12 cellular contexts compared by ENCODE assay signal in the genomic region with DNA sequence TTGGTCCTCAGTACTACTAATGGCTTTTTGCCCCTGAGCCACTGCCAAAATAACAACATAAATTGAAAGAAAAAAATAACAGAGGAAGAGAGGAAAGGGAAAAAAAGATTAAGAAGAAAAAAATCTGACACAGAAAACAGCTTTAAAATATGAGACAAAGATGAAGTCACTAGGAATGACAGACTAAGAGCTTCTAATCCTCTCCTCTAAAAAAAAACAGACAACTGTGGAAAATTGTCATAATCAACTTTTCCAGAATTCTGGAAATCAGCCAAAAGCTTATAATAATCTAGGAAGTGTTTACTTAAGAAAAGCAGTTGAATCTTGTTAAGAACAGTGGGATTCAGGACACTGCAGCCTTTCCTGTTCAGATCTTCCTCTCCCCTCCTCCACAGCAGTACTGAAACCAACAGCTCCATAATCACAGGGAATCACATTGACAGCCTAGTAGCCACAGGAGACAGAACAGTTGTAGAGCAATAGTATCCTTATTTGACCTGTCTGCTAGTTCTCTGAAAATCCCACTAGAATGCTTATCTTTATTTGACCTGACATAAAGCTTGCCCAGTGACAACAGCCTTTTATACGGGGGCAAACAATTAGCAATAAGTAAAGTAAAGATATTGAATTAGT. TPM values are rescaled to one million over a fixed set of nuclear protein-coding genes. Genes with fewer than 3 reads are reported as not detected.
DNase-seq lines count a peak whose midpoint lies in the region; ATAC-seq and TF ChIP-seq lines count a peak whose summit lies in the region.
"Had no signal": no experiment of that assay in that cellular context is flagged by ENCODE, and none has a peak within 500 bp of the region (broad histone marks: within the 10 kb centered on the region; RNA-seq: fewer than 3 reads in every experiment).

No MANE protein-coding gene starts in this region.

- H3K27me3 Mint-ChIP-seq in activated T-helper 1 cell treated with anti-CD3 and anti-CD28 coated beads, Interleukin-12 subunit alpha, Interleukin-12 subunit beta, Interleukin-2, Interleukin-4 antibody, amounts not matched to agents 30 ng/mL and 10 ng/mL and 1 ng/mL, durations not matched to agents 14 hours and 24 hours and 36 hours (ENCODE audit: insufficient read depth), result no peaks in the 10 kb centered on the region

- no peak for TF ChIP-seq EP300 in neural cell (conservative IDR thresholded peaks at IDR 0.05; ENCODE audit: poor library complexity, severe bottlenecking)

- no peak for TF ChIP-seq RAD21 in neural cell (conservative IDR thresholded peaks at IDR 0.05)

- CTCF ChIA-PET in HEK293 (lab: Yijun Ruan, JAX), result interaction anchor here (0.5 to 1.7 kb wide), 2 partner anchors 11 to 16 kb away, joined by 3 to 5 read pairs; no protein-coding TSS in a partner anchor

- H3K9me2 ChIP-seq in neural cell (ENCODE audit: insufficient read depth, low read length), result no peaks in the 10 kb centered on the region

- peaks cover 5% of the 10 kb centered on the region for H3K4me1 Mint-ChIP-seq in activated T-helper 1 cell treated with anti-CD3 and anti-CD28 coated beads, Interleukin-12 subunit alpha, Interleukin-12 subunit beta, Interleukin-2, Interleukin-4 antibody, amounts not matched to agents 30 ng/mL and 10 ng/mL and 1 ng/mL, durations not matched to agents 14 hours and 24 hours and 36 hours (ENCODE audit: low read depth)

- no peak overlapping the region for H3K4me3 Mint-ChIP-seq in activated T-helper 1 cell treated with anti-CD3 and anti-CD28 coated beads, Interleukin-12 subunit alpha, Interleukin-12 subunit beta, Interleukin-2, Interleukin-4 antibody, amounts not matched to agents 30 ng/mL and 10 ng/mL and 1 ng/mL, durations not matched to agents 14 hours and 24 hours and 36 hours

- no peak overlapping the region for H3K27ac Mint-ChIP-seq in activated T-helper 1 cell treated with anti-CD3 and anti-CD28 coated beads, Interleukin-12 subunit alpha, Interleukin-12 subunit beta, Interleukin-2, Interleukin-4 antibody, amounts not matched to agents 30 ng/mL and 10 ng/mL and 1 ng/mL, durations not matched to agents 14 hours and 24 hours and 36 hours

- no peaks in the 10 kb centered on the region for H3K9me3 Mint-ChIP-seq in activated T-helper 1 cell treated with anti-CD3 and anti-CD28 coated beads, Interleukin-12 subunit alpha, Interleukin-12 subunit beta, Interleukin-2, Interleukin-4 antibody, amounts not matched to agents 30 ng/mL and 10 ng/mL and 1 ng/mL, durations not matched to agents 14 hours and 24 hours and 36 hours

- no peaks in the 10 kb centered on the region for H3K27me3 ChIP-seq in neural cell (ENCODE audit: insufficient read depth, low read depth, low read length)
- H3K27me3 ChIP-seq: dorsolateral prefrontal cortex had no signal

- TF ChIP-seq CTCF in HEK293 (tag by site-specific recombination; IDR thresholded peaks at IDR 0.05) (no peak), fibroblast of mammary gland (conservative IDR thresholded peaks at IDR 0.05; ENCODE audit: control insufficient read depth, insufficient read depth, low read depth, low read length) (no peak), neural cell (IDR thresholded peaks at IDR 0.05; ENCODE audit: poor library complexity, severe bottlenecking) (no peak)

- H3K4me2 ChIP-seq in neural cell (ENCODE audit: low read length), result no peak overlapping the region

- H3F3A ChIP-seq in neural cell (ENCODE audit: insufficient read depth, low read length, poor library complexity, severe bottlenecking), result no peaks in the 10 kb centered on the region

- H3K9ac ChIP-seq in neural cell (ENCODE audit: low read length), result no peak overlapping the region

- no peaks in the 10 kb centered on the region for H4K20me1 ChIP-seq in neural cell (ENCODE audit: insufficient read depth)

- H3K4me3 ChIP-seq in HEK293 (ENCODE audit: low read depth, low read length) (no peak overlapping the region), fibroblast of mammary gland (ENCODE audit: control insufficient read depth, low read depth, low read length) (no peak overlapping the region), neural cell (ENCODE audit: low read length) (no peak overlapping the region)
- H3K4me3 ChIP-seq: dorsolateral prefrontal cortex had no signal

- intact Hi-C loops in activated T-helper 1 cell treated with anti-CD3 and anti-CD28 coated beads, Interleukin-12 subunit alpha, Interleukin-12 subunit beta, Interleukin-2, Interleukin-4 antibody, amounts not matched to agents 30 ng/mL and 10 ng/mL and 1 ng/mL, durations not matched to agents 14 hours and 24 hours and 36 hours (cut with micrococcal nuclease), result no loop called here

- no peak overlapping the region for H3K27ac ChIP-seq in HEK293 (ENCODE audit: extremely low read depth, low read depth, low read length)
- no peak overlapping the region for H3K27ac ChIP-seq in neural cell (ENCODE audit: low read length)
- H3K27ac ChIP-seq: dorsolateral prefrontal cortex had no signal

- peaks cover 7% of the 10 kb centered on the region; the same call in 1 of the 2 replicates for H3K4me1 ChIP-seq in HEK293 (ENCODE audit: control insufficient read depth, insufficient read depth, low read length)

- POLR2A ChIA-PET in HEK293 (lab: Yijun Ruan, JAX), result no interaction called here

- H3K79me2 ChIP-seq in neural cell (replicated peaks; ENCODE audit: insufficient read depth, low read length), result peaks cover 4% of the 10 kb centered on the region

- H3K9me3 ChIP-seq in HEK293 (ENCODE audit: control insufficient read depth, insufficient read depth, low read depth, low read length) (no peaks in the 10 kb centered on the region), neural cell (ENCODE audit: low read length) (no peaks in the 10 kb centered on the region)

- no peak overlapping the region for H2AFZ ChIP-seq in neural cell (ENCODE audit: low read depth, low read length)

- H3K36me3 ChIP-seq in HEK293 (ENCODE audit: control insufficient read depth in 2 of 2, insufficient read depth in 1 of 2, low read length in 2 of 2) (peaks cover 51 to 60% of the 10 kb centered on the region in 2 experiments), neural cell (ENCODE audit: insufficient read depth, low read length) (peaks cover 4% of the 10 kb centered on the region)

- peaks cover 19% of the 10 kb centered on the region for H3K36me3 Mint-ChIP-seq in activated T-helper 1 cell treated with anti-CD3 and anti-CD28 coated beads, Interleukin-12 subunit alpha, Interleukin-12 subunit beta, Interleukin-2, Interleukin-4 antibody, amounts not matched to agents 30 ng/mL and 10 ng/mL and 1 ng/mL, durations not matched to agents 14 hours and 24 hours and 36 hours (ENCODE audit: low read depth)

- DNase-seq in SK-N-DZ (ENCODE audit: low spot score) (peak; percentile 59), fibroblast of mammary gland (ENCODE audit: low read depth) (peak; percentile 14), T-helper 9 cell (no peak), NCI-H2196 treated with DMSO at 0.1 percent for 48 hours (lab: John Stamatoyannopoulos, UW; ENCODE audit: unreplicated experiment) (no peak)
- no peak for DNase-seq in activated T-helper 1 cell treated with anti-CD3 and anti-CD28 coated beads, Interleukin-12 subunit alpha, Interleukin-12 subunit beta, Interleukin-2, Interleukin-4 antibody, amounts not matched to agents 30 ng/mL and 10 ng/mL and 1 ng/mL, durations not matched to agents 14 hours and 24 hours and 36 hours (ENCODE audit: low spot score)
- DNase-seq: DMS79 treated with DMSO at 0.1 percent for 48 hours; dorsolateral prefrontal cortex; NCI-H2171; stimulated activated CD4-positive, alpha-beta T cell treated with anti-CD3 and anti-CD28 coated beads, Interleukin-12 subunit alpha, Interleukin-12 subunit beta, amount 100 ng/mL, for 4 hours had no signal

- ATAC-seq in GM21526 (IDR thresholded peaks at IDR 0.05; ENCODE audit: low FRiP score, unreplicated experiment), result no peak

TF ChIP-seq in HEK293, 187 proteins besides CTCF, POLR2A, EP300 and RAD21 (continues in another document):
- TF ChIP-seq FEZF1 (tag by site-specific recombination; IDR thresholded peaks at IDR 0.05), result 0 out of 2 replicates have a peak, but pooled peaks have one; percentile 39
- no peak for TF ChIP-seq ZNF626 (tag by site-specific recombination; IDR thresholded peaks at IDR 0.05)

TF ChIP-seq in neural cell, 6 proteins besides CTCF, POLR2A, EP300 and RAD21 (continues in another document):
- no peak for TF ChIP-seq EZH2 (IDR thresholded peaks at IDR 0.05; ENCODE audit: borderline replicate concordance, insufficient read depth, low read length, poor library complexity, severe bottlenecking)
- TF ChIP-seq, protein P1, sequence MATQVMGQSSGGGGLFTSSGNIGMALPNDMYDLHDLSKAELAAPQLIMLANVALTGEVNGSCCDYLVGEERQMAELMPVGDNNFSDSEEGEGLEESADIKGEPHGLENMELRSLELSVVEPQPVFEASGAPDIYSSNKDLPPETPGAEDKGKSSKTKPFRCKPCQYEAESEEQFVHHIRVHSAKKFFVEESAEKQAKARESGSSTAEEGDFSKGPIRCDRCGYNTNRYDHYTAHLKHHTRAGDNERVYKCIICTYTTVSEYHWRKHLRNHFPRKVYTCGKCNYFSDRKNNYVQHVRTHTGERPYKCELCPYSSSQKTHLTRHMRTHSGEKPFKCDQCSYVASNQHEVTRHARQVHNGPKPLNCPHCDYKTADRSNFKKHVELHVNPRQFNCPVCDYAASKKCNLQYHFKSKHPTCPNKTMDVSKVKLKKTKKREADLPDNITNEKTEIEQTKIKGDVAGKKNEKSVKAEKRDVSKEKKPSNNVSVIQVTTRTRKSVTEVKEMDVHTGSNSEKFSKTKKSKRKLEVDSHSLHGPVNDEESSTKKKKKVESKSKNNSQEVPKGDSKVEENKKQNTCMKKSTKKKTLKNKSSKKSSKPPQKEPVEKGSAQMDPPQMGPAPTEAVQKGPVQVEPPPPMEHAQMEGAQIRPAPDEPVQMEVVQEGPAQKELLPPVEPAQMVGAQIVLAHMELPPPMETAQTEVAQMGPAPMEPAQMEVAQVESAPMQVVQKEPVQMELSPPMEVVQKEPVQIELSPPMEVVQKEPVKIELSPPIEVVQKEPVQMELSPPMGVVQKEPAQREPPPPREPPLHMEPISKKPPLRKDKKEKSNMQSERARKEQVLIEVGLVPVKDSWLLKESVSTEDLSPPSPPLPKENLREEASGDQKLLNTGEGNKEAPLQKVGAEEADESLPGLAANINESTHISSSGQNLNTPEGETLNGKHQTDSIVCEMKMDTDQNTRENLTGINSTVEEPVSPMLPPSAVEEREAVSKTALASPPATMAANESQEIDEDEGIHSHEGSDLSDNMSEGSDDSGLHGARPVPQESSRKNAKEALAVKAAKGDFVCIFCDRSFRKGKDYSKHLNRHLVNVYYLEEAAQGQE (IDR thresholded peaks at IDR 0.05; ENCODE audit: borderline replicate concordance), result peak; percentile 18
- peak; percentile 65 for TF ChIP-seq POLR2AphosphoS5 (IDR thresholded peaks at IDR 0.05)
- TF ChIP-seq MXI1 (conservative IDR thresholded peaks at IDR 0.05; ENCODE audit: poor library complexity, severe bottlenecking), result no peak

RNA-seq across cellular contexts. Expression of a gene that starts 41.6 kb away (rescaled TPM):
- 16.3 and 17.5 TPM in 2 replicates for polyA plus RNA-seq in SK-N-DZ (2014; cell fraction: cytosol; rRNA removed)
- 19.1 and 24.0 TPM in 2 replicates for polyA plus RNA-seq in SK-N-DZ (2014; cell fraction: nucleus; rRNA removed)
- 53.6 and 64.6 TPM in 2 replicates for polyA plus RNA-seq in neural cell
- polyA minus RNA-seq in neural cell, result 104 and 109 TPM in 2 replicates
- 36.1 and 39.8 TPM in 2 replicates for total RNA-seq in activated T-helper 1 cell treated with anti-CD3 and anti-CD28 coated beads, Interleukin-12 subunit alpha, Interleukin-12 subunit beta, Interleukin-2, Interleukin-4 antibody, amounts not matched to agents 30 ng/mL and 10 ng/mL and 1 ng/mL, durations not matched to agents 14 hours and 24 hours and 36 hours

Comparison
In these comparisons a context has a peak if more than half of its experiments do, and no peak if none do; other contexts are left out.
1. DNase-seq: peak in SK-N-DZ (single experiment) and fibroblast of mammary gland (single experiment); none in T-helper 9 cell (single experiment), activated T-helper 1 cell treated with anti-CD3 and anti-CD28 coated beads, Interleukin-12 subunit alpha, Interleukin-12 subunit beta, Interleukin-2, Interleukin-4 antibody, amounts not matched to agents 30 ng/mL and 10 ng/mL and 1 ng/mL, durations not matched to agents 14 hours and 24 hours and 36 hours (single experiment) and NCI-H2196 treated with DMSO at 0.1 percent for 48 hours (single experiment).